Comparison of ENCODE assay signal across 2 cellular contexts in genomic region chr7:151992375-151992774, GRCh38.
A peak's percentile ranks its signal among the peaks of the same experiment; 100 is the strongest.
TF ChIP-seq lines count a peak whose summit lies in the region.

No MANE protein-coding gene starts in this region.

TF ChIP-seq in SK-N-SH, 30 proteins besides CTCF, POLR2A, EP300 and RAD21 (continued from another document):
- TF ChIP-seq SMC3 (IDR thresholded peaks at IDR 0.05; ENCODE audit: low read depth, low read length) (peak; percentile 50), REST (IDR thresholded peaks at IDR 0.05; ENCODE audit: low read depth, low read length) (no peak), MXI1 (IDR thresholded peaks at IDR 0.05; ENCODE audit: low read depth, low read length) (0 out of 2 replicates have a peak, but pooled peaks have one; percentile 28), RCOR1 (IDR thresholded peaks at IDR 0.05; ENCODE audit: low read length) (peak; percentile 33; the same call in 1 of the 2 replicates), TAF1 (IDR thresholded peaks at IDR 0.05; ENCODE audit: borderline replicate concordance, low read depth, low read length) (no peak), MAX (IDR thresholded peaks at IDR 0.05; ENCODE audit: low read depth) (no peak)

TF ChIP-seq in GM12878, 131 proteins besides CTCF, POLR2A, EP300 and RAD21 (continued from another document):
- TF ChIP-seq TCF7 (IDR thresholded peaks at IDR 0.05; ENCODE audit: borderline replicate concordance) (no peak), ATF3 (IDR thresholded peaks at IDR 0.05; ENCODE audit: borderline replicate concordance, extremely low read depth, low read depth, low read length) (no peak), SREBF1 (IDR thresholded peaks at IDR 0.05; ENCODE audit: low read length) (no peak), SMARCA5 (IDR thresholded peaks at IDR 0.05) (no peak), BMI1 (IDR thresholded peaks at IDR 0.05; ENCODE audit: borderline replicate concordance) (no peak), DPF2 (IDR thresholded peaks at IDR 0.05) (no peak), USF2 (IDR thresholded peaks at IDR 0.05; ENCODE audit: borderline replicate concordance, low read depth, low read length) (no peak), ZNF207 (IDR thresholded peaks at IDR 0.05; ENCODE audit: borderline replicate concordance) (no peak)
